In the genomic region with DNA sequence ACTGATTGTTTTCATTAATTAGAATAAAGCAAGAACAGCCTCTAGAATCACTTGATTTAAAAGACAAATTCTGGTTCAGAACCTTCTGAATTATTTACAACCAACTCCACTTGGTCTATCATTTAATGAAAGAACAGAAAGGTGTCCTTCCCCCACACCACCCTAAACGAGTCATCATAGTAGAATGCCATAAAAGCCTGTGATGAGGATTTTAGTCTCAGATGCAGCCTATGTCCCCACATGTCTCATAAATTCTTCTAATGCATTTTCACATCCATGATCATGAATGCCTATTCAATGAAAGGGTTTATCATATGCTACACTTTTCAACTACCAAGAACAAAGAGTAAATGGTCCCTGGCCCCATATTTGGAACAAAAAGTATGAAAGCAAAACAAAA, we compare ENCODE assay signal across 19 cellular contexts.
"Had no signal": no experiment of that assay in that cellular context is flagged by ENCODE, and none has a peak within 500 bp of the region (broad histone marks: within the 10 kb centered on the region; RNA-seq: fewer than 3 reads in every experiment).

No MANE protein-coding gene starts in this region.

- H3K4me3 ChIP-seq: body of pancreas, left lung, mucosa of descending colon had no signal

- H3K4me1 ChIP-seq: body of pancreas, left lung, parathyroid adenoma had no signal

- H3K9me3 Mint-ChIP-seq: activated CD4-positive, alpha-beta T cell treated with anti-CD3 and anti-CD28 coated beads, Interleukin-2, amount 10 ng/mL, durations not matched to agents 24 days and 14 days; effector memory CD8-positive, alpha-beta T cell had no signal

- H3K27me3 Mint-ChIP-seq: activated CD4-positive, alpha-beta T cell treated with anti-CD3 and anti-CD28 coated beads, Interleukin-2, amount 10 ng/mL, durations not matched to agents 24 days and 14 days; activated naive CD8-positive, alpha-beta T cell; effector memory CD8-positive, alpha-beta T cell; naive thymus-derived CD4-positive, alpha-beta T cell had no signal

- H3K4me3 Mint-ChIP-seq: activated CD4-positive, alpha-beta T cell treated with anti-CD3 and anti-CD28 coated beads, Interleukin-2, amount 10 ng/mL, durations not matched to agents 24 days and 14 days; activated CD8-positive, alpha-beta T cell treated with anti-CD3 and anti-CD28 coated beads, Interleukin-2, amount 10 ng/mL, durations not matched to agents 7 days and 5 days; activated naive CD8-positive, alpha-beta T cell; effector memory CD8-positive, alpha-beta T cell; naive thymus-derived CD4-positive, alpha-beta T cell had no signal

- H3K79me2 ChIP-seq: parathyroid adenoma had no signal

- H3K4me1 Mint-ChIP-seq: activated CD4-positive, alpha-beta T cell treated with anti-CD3 and anti-CD28 coated beads, Interleukin-2, amount 10 ng/mL, durations not matched to agents 24 days and 14 days; naive thymus-derived CD4-positive, alpha-beta T cell had no signal

- H3K27me3 ChIP-seq: body of pancreas, left lung had no signal

- H3K27ac Mint-ChIP-seq: activated CD4-positive, alpha-beta T cell treated with anti-CD3 and anti-CD28 coated beads, Interleukin-2, amount 10 ng/mL, durations not matched to agents 24 days and 14 days; activated CD8-positive, alpha-beta T cell treated with anti-CD3 and anti-CD28 coated beads, Interleukin-2, amount 10 ng/mL, durations not matched to agents 7 days and 5 days; activated naive CD8-positive, alpha-beta T cell; effector memory CD8-positive, alpha-beta T cell had no signal

- H3K27ac ChIP-seq: body of pancreas, epithelial cell of prostate, left lung, parathyroid adenoma had no signal

- H2AFZ ChIP-seq: parathyroid adenoma had no signal

- DNase-seq: activated CD4-positive, alpha-beta T cell treated with anti-CD3 and anti-CD28 coated beads, Interleukin-2, amount 10 ng/mL, durations not matched to agents 24 days and 14 days; activated CD4-positive, CD25-positive, alpha-beta regulatory T cell; activated CD8-positive, alpha-beta memory T cell treated with anti-CD3 and anti-CD28 coated beads, Interleukin-2, amount 50 U/mL, for 4 hours; activated CD8-positive, alpha-beta T cell treated with anti-CD3 and anti-CD28 coated beads, Interleukin-2, amount 10 ng/mL, durations not matched to agents 7 days and 5 days; activated effector memory CD4-positive, alpha-beta T cell treated with anti-CD3 and anti-CD28 coated beads, Interleukin-2, amount 50 U/mL, for 16 hours; activated T-cell treated with anti-CD3 and anti-CD28 coated beads, Interleukin-2, amount 50 U/mL, for 48 hours; amygdala; body of pancreas; cerebellar nuclear complex; dermis blood vessel endothelial cell; effector memory CD8-positive, alpha-beta T cell; left lung; mucosa of descending colon; naive thymus-derived CD4-positive, alpha-beta T cell; stimulated activated CD4-positive, alpha-beta T cell treated with anti-CD3 and anti-CD28 coated beads, Interleukin-4, amount 100 ng/mL, for 24 hours; stimulated activated naive CD4-positive, alpha-beta T cell had no signal

- ATAC-seq: activated CD8-positive, alpha-beta T cell treated with anti-CD3 and anti-CD28 coated beads, Interleukin-2, amount 10 ng/mL, durations not matched to agents 7 days and 5 days; body of pancreas; effector memory CD8-positive, alpha-beta T cell; left lung; mucosa of descending colon; naive thymus-derived CD4-positive, alpha-beta T cell had no signal

- H3K9me3 ChIP-seq: body of pancreas, left lung, mucosa of descending colon had no signal
